ENCODE assay signal across 2 cellular contexts in genomic region chr14:67514203-67514607, GRCh38.
TF ChIP-seq lines count a peak whose summit lies in the region.

No MANE protein-coding gene starts in this region.

TF ChIP-seq in K562, 482 proteins besides CTCF, POLR2A, EP300 and RAD21 (continued from another document and continues in another):
- TF ChIP-seq RCOR1 (IDR thresholded peaks at IDR 0.05; ENCODE audit: borderline replicate concordance in 1 of 2, low read depth in 2 of 2, low read length in 2 of 2), result no peak
- no peak for TF ChIP-seq NUFIP1 (IDR thresholded peaks at IDR 0.05; ENCODE audit: partially characterized antibody)
- TF ChIP-seq, protein P1, sequence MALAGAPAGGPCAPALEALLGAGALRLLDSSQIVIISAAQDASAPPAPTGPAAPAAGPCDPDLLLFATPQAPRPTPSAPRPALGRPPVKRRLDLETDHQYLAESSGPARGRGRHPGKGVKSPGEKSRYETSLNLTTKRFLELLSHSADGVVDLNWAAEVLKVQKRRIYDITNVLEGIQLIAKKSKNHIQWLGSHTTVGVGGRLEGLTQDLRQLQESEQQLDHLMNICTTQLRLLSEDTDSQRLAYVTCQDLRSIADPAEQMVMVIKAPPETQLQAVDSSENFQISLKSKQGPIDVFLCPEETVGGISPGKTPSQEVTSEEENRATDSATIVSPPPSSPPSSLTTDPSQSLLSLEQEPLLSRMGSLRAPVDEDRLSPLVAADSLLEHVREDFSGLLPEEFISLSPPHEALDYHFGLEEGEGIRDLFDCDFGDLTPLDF (CRISPR knock-in tag; IDR thresholded peaks at IDR 0.05), result no peak
- TF ChIP-seq, protein P2, sequence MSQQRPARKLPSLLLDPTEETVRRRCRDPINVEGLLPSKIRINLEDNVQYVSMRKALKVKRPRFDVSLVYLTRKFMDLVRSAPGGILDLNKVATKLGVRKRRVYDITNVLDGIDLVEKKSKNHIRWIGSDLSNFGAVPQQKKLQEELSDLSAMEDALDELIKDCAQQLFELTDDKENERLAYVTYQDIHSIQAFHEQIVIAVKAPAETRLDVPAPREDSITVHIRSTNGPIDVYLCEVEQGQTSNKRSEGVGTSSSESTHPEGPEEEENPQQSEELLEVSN (IDR thresholded peaks at IDR 0.05; ENCODE audit: borderline replicate concordance in 1 of 2, extremely low read depth in 1 of 2, insufficient read depth in 1 of 2, insufficient read length in 1 of 2, low read depth in 1 of 2, low read length in 1 of 2, poor library complexity in 1 of 2, severe bottlenecking in 1 of 2), result no peak
- TF ChIP-seq HDAC1 (IDR thresholded peaks at IDR 0.05), result no peak
- no peak for TF ChIP-seq VEZF1 (CRISPR knock-in tag; IDR thresholded peaks at IDR 0.05)
- TF ChIP-seq, protein P3, sequence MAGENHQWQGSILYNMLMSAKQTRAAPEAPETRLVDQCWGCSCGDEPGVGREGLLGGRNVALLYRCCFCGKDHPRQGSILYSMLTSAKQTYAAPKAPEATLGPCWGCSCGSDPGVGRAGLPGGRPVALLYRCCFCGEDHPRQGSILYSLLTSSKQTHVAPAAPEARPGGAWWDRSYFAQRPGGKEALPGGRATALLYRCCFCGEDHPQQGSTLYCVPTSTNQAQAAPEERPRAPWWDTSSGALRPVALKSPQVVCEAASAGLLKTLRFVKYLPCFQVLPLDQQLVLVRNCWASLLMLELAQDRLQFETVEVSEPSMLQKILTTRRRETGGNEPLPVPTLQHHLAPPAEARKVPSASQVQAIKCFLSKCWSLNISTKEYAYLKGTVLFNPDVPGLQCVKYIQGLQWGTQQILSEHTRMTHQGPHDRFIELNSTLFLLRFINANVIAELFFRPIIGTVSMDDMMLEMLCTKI (IDR thresholded peaks at IDR 0.05; ENCODE audit: partially characterized antibody), result no peak
- TF ChIP-seq PPARD (CRISPR knock-in tag; IDR thresholded peaks at IDR 0.05), result no peak
- no peak for TF ChIP-seq ZNF444 (CRISPR knock-in tag; IDR thresholded peaks at IDR 0.05)
- TF ChIP-seq SMAD3 (CRISPR knock-in tag; conservative IDR thresholded peaks at IDR 0.05), result no peak
- TF ChIP-seq, protein P4, sequence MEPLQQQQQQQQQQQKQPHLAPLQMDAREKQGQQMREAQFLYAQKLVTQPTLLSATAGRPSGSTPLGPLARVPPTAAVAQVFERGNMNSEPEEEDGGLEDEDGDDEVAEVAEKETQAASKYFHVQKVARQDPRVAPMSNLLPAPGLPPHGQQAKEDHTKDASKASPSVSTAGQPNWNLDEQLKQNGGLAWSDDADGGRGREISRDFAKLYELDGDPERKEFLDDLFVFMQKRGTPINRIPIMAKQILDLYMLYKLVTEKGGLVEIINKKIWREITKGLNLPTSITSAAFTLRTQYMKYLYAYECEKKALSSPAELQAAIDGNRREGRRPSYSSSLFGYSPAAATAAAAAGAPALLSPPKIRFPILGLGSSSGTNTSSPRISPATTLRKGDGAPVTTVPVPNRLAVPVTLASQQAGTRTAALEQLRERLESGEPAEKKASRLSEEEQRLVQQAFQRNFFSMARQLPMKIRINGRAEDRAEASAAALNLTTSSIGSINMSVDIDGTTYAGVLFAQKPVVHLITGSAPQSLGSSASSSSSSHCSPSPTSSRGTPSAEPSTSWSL (CRISPR knock-in tag; IDR thresholded peaks at IDR 0.05; ENCODE audit: borderline replicate concordance), result no peak
- TF ChIP-seq NFE2 (IDR thresholded peaks at IDR 0.05; ENCODE audit: low read depth), result no peak
- TF ChIP-seq, protein P5, sequence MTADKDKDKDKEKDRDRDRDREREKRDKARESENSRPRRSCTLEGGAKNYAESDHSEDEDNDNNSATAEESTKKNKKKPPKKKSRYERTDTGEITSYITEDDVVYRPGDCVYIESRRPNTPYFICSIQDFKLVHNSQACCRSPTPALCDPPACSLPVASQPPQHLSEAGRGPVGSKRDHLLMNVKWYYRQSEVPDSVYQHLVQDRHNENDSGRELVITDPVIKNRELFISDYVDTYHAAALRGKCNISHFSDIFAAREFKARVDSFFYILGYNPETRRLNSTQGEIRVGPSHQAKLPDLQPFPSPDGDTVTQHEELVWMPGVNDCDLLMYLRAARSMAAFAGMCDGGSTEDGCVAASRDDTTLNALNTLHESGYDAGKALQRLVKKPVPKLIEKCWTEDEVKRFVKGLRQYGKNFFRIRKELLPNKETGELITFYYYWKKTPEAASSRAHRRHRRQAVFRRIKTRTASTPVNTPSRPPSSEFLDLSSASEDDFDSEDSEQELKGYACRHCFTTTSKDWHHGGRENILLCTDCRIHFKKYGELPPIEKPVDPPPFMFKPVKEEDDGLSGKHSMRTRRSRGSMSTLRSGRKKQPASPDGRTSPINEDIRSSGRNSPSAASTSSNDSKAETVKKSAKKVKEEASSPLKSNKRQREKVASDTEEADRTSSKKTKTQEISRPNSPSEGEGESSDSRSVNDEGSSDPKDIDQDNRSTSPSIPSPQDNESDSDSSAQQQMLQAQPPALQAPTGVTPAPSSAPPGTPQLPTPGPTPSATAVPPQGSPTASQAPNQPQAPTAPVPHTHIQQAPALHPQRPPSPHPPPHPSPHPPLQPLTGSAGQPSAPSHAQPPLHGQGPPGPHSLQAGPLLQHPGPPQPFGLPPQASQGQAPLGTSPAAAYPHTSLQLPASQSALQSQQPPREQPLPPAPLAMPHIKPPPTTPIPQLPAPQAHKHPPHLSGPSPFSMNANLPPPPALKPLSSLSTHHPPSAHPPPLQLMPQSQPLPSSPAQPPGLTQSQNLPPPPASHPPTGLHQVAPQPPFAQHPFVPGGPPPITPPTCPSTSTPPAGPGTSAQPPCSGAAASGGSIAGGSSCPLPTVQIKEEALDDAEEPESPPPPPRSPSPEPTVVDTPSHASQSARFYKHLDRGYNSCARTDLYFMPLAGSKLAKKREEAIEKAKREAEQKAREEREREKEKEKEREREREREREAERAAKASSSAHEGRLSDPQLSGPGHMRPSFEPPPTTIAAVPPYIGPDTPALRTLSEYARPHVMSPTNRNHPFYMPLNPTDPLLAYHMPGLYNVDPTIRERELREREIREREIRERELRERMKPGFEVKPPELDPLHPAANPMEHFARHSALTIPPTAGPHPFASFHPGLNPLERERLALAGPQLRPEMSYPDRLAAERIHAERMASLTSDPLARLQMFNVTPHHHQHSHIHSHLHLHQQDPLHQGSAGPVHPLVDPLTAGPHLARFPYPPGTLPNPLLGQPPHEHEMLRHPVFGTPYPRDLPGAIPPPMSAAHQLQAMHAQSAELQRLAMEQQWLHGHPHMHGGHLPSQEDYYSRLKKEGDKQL (CRISPR knock-in tag; IDR thresholded peaks at IDR 0.05; ENCODE audit: borderline replicate concordance), result no peak

TF ChIP-seq in liver, 16 proteins besides CTCF, POLR2A, EP300 and RAD21 (continued from another document):
- TF ChIP-seq HNF4G (IDR thresholded peaks at IDR 0.05) (no peak), SP1 (IDR thresholded peaks at IDR 0.05) (no peak), FOXA1 (IDR thresholded peaks at IDR 0.05) (no peak), FOXA2 (IDR thresholded peaks at IDR 0.05) (no peak), MAX (IDR thresholded peaks at IDR 0.05) (no peak), NR2F2 (IDR thresholded peaks at IDR 0.05) (no peak), REST (IDR thresholded peaks at IDR 0.05) (no peak)
